14 cellular contexts compared by ENCODE assay signal in genomic region chr20:63444548-63444947, GRCh38.
DNase-seq lines count a peak whose midpoint lies in the region; TF ChIP-seq lines count a peak whose summit lies in the region.
"Had no signal": no experiment of that assay in that cellular context is flagged by ENCODE, and none has a peak within 500 bp of the region (broad histone marks: within the 10 kb centered on the region; RNA-seq: fewer than 3 reads in every experiment).

No MANE protein-coding gene starts in this region.

- no peak overlapping the region for H3K27ac ChIP-seq in HEK293 (ENCODE audit: extremely low read depth, low read depth, low read length)
- peak overlapping the region; percentile 68 for H3K27ac ChIP-seq in angular gyrus (ENCODE audit: low read depth, low read length)
- H3K27ac ChIP-seq in layer of hippocampus (ENCODE audit: low read depth, low read length) = peak overlapping the region; percentile 6

- CTCF ChIA-PET in HEK293 (lab: Yijun Ruan, JAX) = no interaction called here

- H3K36me3 ChIP-seq in HEK293 (ENCODE audit: control insufficient read depth in 2 of 2, insufficient read depth in 1 of 2, low read length in 2 of 2) = no peaks in the 10 kb centered on the region
- H3K36me3 ChIP-seq: BE2C, HAP-1 had no signal

- H3K4me3 ChIP-seq in HEK293 (ENCODE audit: low read depth, low read length) = no peak overlapping the region
- H3K4me3 ChIP-seq: GM12878, HAP-1 had no signal

- H3K9me3 ChIP-seq in HEK293 (ENCODE audit: control insufficient read depth, insufficient read depth, low read depth, low read length) = no peaks in the 10 kb centered on the region
- H3K9me3 ChIP-seq: BE2C, HAP-1 had no signal

- H3K4me1 ChIP-seq in HEK293 (ENCODE audit: control insufficient read depth, insufficient read depth, low read length) = peaks cover 10% of the 10 kb centered on the region
- H3K4me1 ChIP-seq: HAP-1 had no signal

- TF ChIP-seq CTCF in HEK293 (tag by site-specific recombination; IDR thresholded peaks at IDR 0.05) = no peak

- H3K27me3 ChIP-seq in layer of hippocampus (ENCODE audit: control insufficient read depth, insufficient read depth, low read length) = peaks cover 3% of the 10 kb centered on the region
- H3K27me3 ChIP-seq: BE2C had no signal

- no peak for DNase-seq in germinal center (ENCODE audit: low spot score)
- no peak for DNase-seq in GDM1 (lab: John Stamatoyannopoulos, UW)
- DNase-seq in SKM-1 treated with dmso at 0.1 percent for 144 hours (lab: John Stamatoyannopoulos, UW; ENCODE audit: unreplicated experiment) = no peak
- DNase-seq: ACHN; BE2C; Calu3; CD4-positive, alpha-beta memory T cell; DMS79 treated with DMSO at 0.1 percent for 48 hours; KG1 had no signal

- POLR2A ChIA-PET in HEK293 (lab: Yijun Ruan, JAX) = no interaction called here

TF ChIP-seq in HEK293, 187 proteins besides CTCF, POLR2A, EP300 and RAD21:
- no peak for TF ChIP-seq ZFP3 (tag by site-specific recombination; IDR thresholded peaks at IDR 0.05; ENCODE audit: low read depth)
- TF ChIP-seq ZNF600 (tag by site-specific recombination; IDR thresholded peaks at IDR 0.05) = peak; percentile 55
